Comparison of ENCODE assay signal across 8 cellular contexts in the genomic region with DNA sequence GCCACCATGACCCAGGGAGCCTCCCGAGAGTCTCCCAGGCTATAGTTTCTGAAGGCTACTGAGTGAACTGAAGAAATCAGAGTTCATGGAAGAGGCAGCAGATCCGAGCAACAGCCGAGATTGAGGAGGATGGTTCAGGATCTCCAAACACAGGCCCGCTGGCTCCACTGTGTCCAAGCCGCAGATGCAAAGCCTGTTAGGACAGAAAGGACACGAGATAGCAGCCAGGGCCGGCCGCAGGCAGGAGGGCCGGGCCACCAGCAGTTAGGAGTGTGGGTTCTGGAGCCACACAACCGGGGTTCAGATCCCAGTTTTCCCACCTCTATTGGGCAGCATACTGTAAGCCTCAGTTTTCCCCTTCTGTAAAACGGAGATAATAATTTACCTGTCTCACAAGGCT. TPM values are rescaled to one million over a fixed set of nuclear protein-coding genes. Genes with fewer than 3 reads are reported as not detected.
DNase-seq lines count a peak whose midpoint lies in the region; ATAC-seq, FAIRE-seq and TF ChIP-seq lines count a peak whose summit lies in the region.

No MANE protein-coding gene starts in this region.

- no peaks in the 10 kb centered on the region for H3K27me3 ChIP-seq in heart left ventricle
- no peaks in the 10 kb centered on the region for H3K27me3 ChIP-seq in uterus

- TF ChIP-seq POLR2A in heart left ventricle (IDR thresholded peaks at IDR 0.05): no peak
- no peak for TF ChIP-seq POLR2A in uterus (IDR thresholded peaks at IDR 0.05)
- TF ChIP-seq POLR2A in H54 (IDR thresholded peaks at IDR 0.05; ENCODE audit: low read depth, low read length): no peak

- H3K9me3 Mint-ChIP-seq in chondrocyte (ENCODE audit: low read depth) (no peaks in the 10 kb centered on the region), neural crest cell (no peaks in the 10 kb centered on the region)

- no peak for FAIRE-seq in H54 (lab: Jason Lieb, UNC)

- H3K9me3 ChIP-seq in heart left ventricle: no peaks in the 10 kb centered on the region
- H3K9me3 ChIP-seq in uterus: no peaks in the 10 kb centered on the region

- H3K4me1 ChIP-seq in heart left ventricle: peaks cover 13 to 94% (median 62%) of the 10 kb centered on the region in 12 donors
- peaks cover 0 to 33% of the 10 kb centered on the region in 2 donors for H3K4me1 ChIP-seq in uterus

- H3K4me3 Mint-ChIP-seq in chondrocyte (ENCODE audit: unreplicated experiment) (peak overlapping the region; percentile 53), neural crest cell (peak overlapping the region; percentile 78)

- peaks cover 9% of the 10 kb centered on the region for H3K36me3 Mint-ChIP-seq in chondrocyte (ENCODE audit: low read depth)
- H3K36me3 Mint-ChIP-seq in neural crest cell (ENCODE audit: low read depth): no peaks in the 10 kb centered on the region

- H3K27ac Mint-ChIP-seq in chondrocyte (ENCODE audit: unreplicated experiment) (peak overlapping the region; percentile 100), neural crest cell (ENCODE audit: unreplicated experiment) (peak overlapping the region; percentile 97)

- DNase-seq in heart left ventricle: no peak
- DNase-seq in left ventricle myocardium superior: no peak
- no peak for DNase-seq in chondrocyte (ENCODE audit: low spot score)
- DNase-seq in neural crest cell (ENCODE audit: low read depth, low spot score): no peak
- no peak for DNase-seq in uterus
- DNase-seq in H54 (ENCODE audit: insufficient read length, low spot score): no peak
- DNase-seq in ecto neural progenitor cell (ENCODE audit: low spot score): no peak

- peak overlapping the region in 1 of 12 donors; percentile 7 for H3K4me3 ChIP-seq in heart left ventricle
- H3K4me3 ChIP-seq in uterus: no peak overlapping the region

- H3K27me3 Mint-ChIP-seq in chondrocyte (ENCODE audit: low read depth) (no peaks in the 10 kb centered on the region), neural crest cell (ENCODE audit: low read depth) (no peaks in the 10 kb centered on the region)

- ATAC-seq in heart left ventricle (no peak), left ventricle myocardium superior (no peak), GM19328 (IDR thresholded peaks at IDR 0.05; ENCODE audit: unreplicated experiment) (no peak)

- peak overlapping the region; percentile 21 to 88 (median 71) for H3K27ac ChIP-seq in heart left ventricle
- peak overlapping the region; percentile 86 to 88 for H3K27ac ChIP-seq in uterus

- TF ChIP-seq CTCF in heart left ventricle (IDR thresholded peaks at IDR 0.05): no peak
- TF ChIP-seq CTCF in chondrocyte (IDR thresholded peaks at IDR 0.05): no peak
- TF ChIP-seq CTCF in neural crest cell (conservative IDR thresholded peaks at IDR 0.05): no peak
- no peak for TF ChIP-seq CTCF in uterus (IDR thresholded peaks at IDR 0.05)

- H3K36me3 ChIP-seq in heart left ventricle (peaks cover 0 to 12% (median 0%) of the 10 kb centered on the region in 9 donors), uterus (no peaks in the 10 kb centered on the region)

- 66 to 83% (median 82%) methylated on average over 4 to 11 of the region's 11 CpGs for WGBS in heart left ventricle, 4 donors

- H3K4me1 Mint-ChIP-seq in chondrocyte (ENCODE audit: low read depth) (peaks cover 83% of the 10 kb centered on the region), neural crest cell (peaks cover 65% of the 10 kb centered on the region)

- intact Hi-C loops in heart left ventricle (cut with DNase I) (loop anchor here in 1 of 10 donors (10.0 kb wide), 1 partner anchor 71 kb away; no protein-coding TSS in a partner anchor), left ventricle myocardium superior (cut with micrococcal nuclease) (no loop called here), uterus (cut with DNase I; ENCODE audit: low total_unique reads) (no loop called here)

RNA-seq across cellular contexts. Expression of a gene that starts 27.7 kb away (rescaled TPM):
- total RNA-seq in heart left ventricle (10 to 100 TPM in 2 of 9 donors, 1 to 10 TPM in 7; 5.0 to 42.4 (median 6.8) TPM), left ventricle myocardium superior (7.7 TPM), chondrocyte (99.9 to 110 TPM (median 107 TPM) in 3 replicates), neural crest cell (31.7 and 31.9 TPM in 2 replicates), uterus (10 to 100 TPM in 3 of 4 donors, 1 to 10 TPM in 1; 6.1 to 38.5 (median 34.7) TPM)
- polyA plus RNA-seq in heart left ventricle: 1 to 10 TPM; 1.8 to 4.0 TPM
